In the genomic region with DNA sequence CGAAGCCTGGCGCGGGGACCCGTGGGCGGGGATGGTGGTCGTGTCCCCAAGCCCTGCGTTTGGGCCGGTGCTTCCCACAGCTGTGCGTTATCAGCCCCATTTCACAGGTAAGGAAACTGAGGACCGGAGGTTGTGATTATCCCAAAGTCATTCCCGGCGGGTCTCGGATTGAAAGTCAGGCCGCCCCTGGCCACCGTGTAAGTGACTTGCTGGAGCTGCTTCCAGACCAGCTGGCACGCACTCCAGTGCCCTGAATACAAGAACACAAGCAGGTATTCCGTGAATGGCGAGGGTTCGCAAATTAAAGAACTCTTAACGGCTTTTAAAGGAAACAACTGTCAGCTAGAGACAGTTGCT, we compare ENCODE assay signal across 8 cellular contexts. TPM values are rescaled to one million over a fixed set of nuclear protein-coding genes. Genes with fewer than 3 reads are reported as not detected.
DNase-seq lines count a peak whose midpoint lies in the region; ATAC-seq and TF ChIP-seq lines count a peak whose summit lies in the region.

No MANE protein-coding gene starts in this region.

- H3K9me3 ChIP-seq in iPS-20b (ENCODE audit: insufficient read depth, low read depth, low read length) = no peaks in the 10 kb centered on the region

- H3K36me3 Mint-ChIP-seq in CD14-positive monocyte = peaks cover 4 to 9% of the 10 kb centered on the region in 2 donors
- no peaks in the 10 kb centered on the region for H3K36me3 Mint-ChIP-seq in stimulated activated memory B cell treated with anti-CD40 and anti-IgM and Interleukin-4, amounts not matched to agents 10 μg/mL and 1 μg/mL and 100 μg/mL, for 72 hours

- peaks cover 31% of the 10 kb centered on the region for H3K4me1 Mint-ChIP-seq in CD14-positive monocyte
- H3K4me1 Mint-ChIP-seq in stimulated activated memory B cell treated with anti-CD40 and anti-IgM and Interleukin-4, amounts not matched to agents 10 μg/mL and 1 μg/mL and 100 μg/mL, for 72 hours = peaks cover 25% of the 10 kb centered on the region

- H3K36me3 ChIP-seq in iPS-20b (ENCODE audit: insufficient read depth, low read depth, low read length) = peaks cover 4% of the 10 kb centered on the region; the same call in 1 of the 2 replicates

- intact Hi-C loops in CD14-positive monocyte (cut with micrococcal nuclease) = loop anchor here in 1 of 2 donors (10.0 kb wide), 1 partner anchor 1076 kb away; the partner anchor contains the start of genes ACADSB and IKZF5

- ATAC-seq in GM19035 (IDR thresholded peaks at IDR 0.05; ENCODE audit: unreplicated experiment) = peak; percentile 11
- ATAC-seq in stimulated activated memory B cell treated with anti-CD40 and anti-IgM and Interleukin-4, amounts not matched to agents 10 μg/mL and 1 μg/mL and 100 μg/mL, for 72 hours = no peak

- peak overlapping the region; percentile 93 to 94 for H3K4me3 Mint-ChIP-seq in CD14-positive monocyte
- H3K4me3 Mint-ChIP-seq in stimulated activated memory B cell treated with anti-CD40 and anti-IgM and Interleukin-4, amounts not matched to agents 10 μg/mL and 1 μg/mL and 100 μg/mL, for 72 hours = peak overlapping the region; percentile 81

- peak overlapping the region; percentile 81 for H3K4me3 ChIP-seq in iPS-20b (ENCODE audit: low read length)

- TF ChIP-seq CTCF in CD14-positive monocyte (IDR thresholded peaks at IDR 0.05) = peak; percentile 2

- no peaks in the 10 kb centered on the region for H3K27me3 ChIP-seq in iPS-20b (ENCODE audit: insufficient read depth, low read length)

- H3K27me3 Mint-ChIP-seq in CD14-positive monocyte (ENCODE audit: low read depth in 3 of 3) = peaks cover 0 to 3% (median 0%) of the 10 kb centered on the region in 3 donors
- no peaks in the 10 kb centered on the region for H3K27me3 Mint-ChIP-seq in stimulated activated memory B cell treated with anti-CD40 and anti-IgM and Interleukin-4, amounts not matched to agents 10 μg/mL and 1 μg/mL and 100 μg/mL, for 72 hours

- DNase-seq in CD14-positive monocyte (ENCODE audit: low spot score) (no peak), HT-29 (ENCODE audit: low spot score) (peak; percentile 56), cerebellar nuclear complex (lab: John Stamatoyannopoulos, UW) (no peak), AG20443 (ENCODE audit: low spot score) (no peak)

- no peaks in the 10 kb centered on the region for H3K9me3 Mint-ChIP-seq in CD14-positive monocyte
- no peaks in the 10 kb centered on the region for H3K9me3 Mint-ChIP-seq in stimulated activated memory B cell treated with anti-CD40 and anti-IgM and Interleukin-4, amounts not matched to agents 10 μg/mL and 1 μg/mL and 100 μg/mL, for 72 hours

- peak overlapping the region in 6 of 7 donors; percentile 60 to 96 (median 84) for H3K27ac Mint-ChIP-seq in CD14-positive monocyte
- H3K27ac Mint-ChIP-seq in stimulated activated memory B cell treated with anti-CD40 and anti-IgM and Interleukin-4, amounts not matched to agents 10 μg/mL and 1 μg/mL and 100 μg/mL, for 72 hours = peak overlapping the region; percentile 85

- peak overlapping the region; percentile 95 for H3K27ac ChIP-seq in angular gyrus (ENCODE audit: low read depth, low read length)
- H3K27ac ChIP-seq in iPS-20b (ENCODE audit: low read length) = peak overlapping the region; percentile 90

- peak overlapping the region; percentile 96 for H3K9ac ChIP-seq in iPS-20b (ENCODE audit: low read depth, low read length)

- peaks cover 3% of the 10 kb centered on the region; the same call in 1 of the 2 replicates for H3K4me1 ChIP-seq in iPS-20b (ENCODE audit: insufficient read depth, low read length)

RNA-seq across cellular contexts. Expression of gene ATE1, which starts 0.7 kb away (rescaled TPM):
- polyA plus RNA-seq in CD14-positive monocyte = 10 to 100 TPM; 15.8 to 19.5 TPM
- total RNA-seq in HT-29 (2014; rRNA removed; shearing (Covaris generic)) = 16.5 and 17.4 TPM in 2 replicates

RNA-seq across cellular contexts. Expression of gene NSMCE4A, which starts 46.5 kb away (rescaled TPM):
- 10 to 100 TPM; 34.6 to 38.1 TPM for polyA plus RNA-seq in CD14-positive monocyte
- total RNA-seq in HT-29 (2014; rRNA removed; shearing (Covaris generic)) = 73.2 and 88.1 TPM in 2 replicates
